ENCODE assay signal across 1 cellular context in the genomic region with DNA sequence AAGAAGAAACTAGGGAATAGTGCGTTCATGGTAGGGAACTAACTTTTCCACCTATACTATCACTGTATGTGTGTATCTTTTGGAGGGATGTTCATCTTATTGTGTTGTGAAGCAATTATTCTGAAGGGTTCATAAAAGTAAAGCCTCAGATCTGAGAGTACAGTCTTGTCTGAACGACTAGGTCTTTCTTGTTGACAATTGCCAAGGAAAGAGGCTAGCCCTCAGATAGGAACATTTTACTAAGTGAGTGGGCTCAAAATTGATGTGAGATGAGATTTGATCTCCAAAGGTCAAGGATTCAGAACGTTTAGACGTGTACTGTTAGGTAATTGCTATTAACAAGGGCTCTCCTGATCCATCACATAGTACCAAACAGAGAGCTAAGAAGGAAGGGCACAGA.
TF ChIP-seq lines count a peak whose summit lies in the region.

No MANE protein-coding gene starts in this region.

TF ChIP-seq in K562, 482 proteins besides CTCF, POLR2A, EP300 and RAD21:
- TF ChIP-seq ETS2 (tag; IDR thresholded peaks at IDR 0.05; ENCODE audit: borderline replicate concordance, poor library complexity, severe bottlenecking) (no peak), PHTF2 (CRISPR knock-in tag; IDR thresholded peaks at IDR 0.05) (no peak), SMAD4 (CRISPR knock-in tag; conservative IDR thresholded peaks at IDR 0.05) (no peak), MAFF (IDR thresholded peaks at IDR 0.05; ENCODE audit: low read length) (no peak), PKNOX1 (IDR thresholded peaks at IDR 0.05) (no peak), ARID2 (IDR thresholded peaks at IDR 0.05) (no peak), DIDO1 (tag; IDR thresholded peaks at IDR 0.05; ENCODE audit: low read depth) (no peak), CHD2 (IDR thresholded peaks at IDR 0.05; ENCODE audit: low read depth, low read length) (no peak), SETDB1 (IDR thresholded peaks at IDR 0.05; ENCODE audit: low read length) (no peak), MCM2 (IDR thresholded peaks at IDR 0.05; ENCODE audit: low read depth) (no peak), SAFB (IDR thresholded peaks at IDR 0.05; ENCODE audit: borderline replicate concordance, low read depth, low read length) (no peak), ILF3 (IDR thresholded peaks at IDR 0.05; ENCODE audit: borderline replicate concordance) (no peak), ZNF12 (CRISPR knock-in tag; IDR thresholded peaks at IDR 0.05) (no peak), NCOA1 (IDR thresholded peaks at IDR 0.05; ENCODE audit: low read depth) (no peak)
- TF ChIP-seq, protein P1, sequence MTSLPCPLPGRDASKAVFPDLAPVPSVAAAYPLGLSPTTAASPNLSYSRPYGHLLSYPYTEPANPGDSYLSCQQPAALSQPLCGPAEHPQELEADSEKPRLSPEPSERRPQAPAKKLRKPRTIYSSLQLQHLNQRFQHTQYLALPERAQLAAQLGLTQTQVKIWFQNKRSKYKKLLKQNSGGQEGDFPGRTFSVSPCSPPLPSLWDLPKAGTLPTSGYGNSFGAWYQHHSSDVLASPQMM (CRISPR knock-in tag; IDR thresholded peaks at IDR 0.05), result no peak
- TF ChIP-seq, protein P2, sequence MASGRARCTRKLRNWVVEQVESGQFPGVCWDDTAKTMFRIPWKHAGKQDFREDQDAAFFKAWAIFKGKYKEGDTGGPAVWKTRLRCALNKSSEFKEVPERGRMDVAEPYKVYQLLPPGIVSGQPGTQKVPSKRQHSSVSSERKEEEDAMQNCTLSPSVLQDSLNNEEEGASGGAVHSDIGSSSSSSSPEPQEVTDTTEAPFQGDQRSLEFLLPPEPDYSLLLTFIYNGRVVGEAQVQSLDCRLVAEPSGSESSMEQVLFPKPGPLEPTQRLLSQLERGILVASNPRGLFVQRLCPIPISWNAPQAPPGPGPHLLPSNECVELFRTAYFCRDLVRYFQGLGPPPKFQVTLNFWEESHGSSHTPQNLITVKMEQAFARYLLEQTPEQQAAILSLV (tag; IDR thresholded peaks at IDR 0.05), result no peak
